1 cellular context compared by ENCODE assay signal in genomic region chr6:4522453-4522852, GRCh38.
TF ChIP-seq lines count a peak whose summit lies in the region.

No MANE protein-coding gene starts in this region.

TF ChIP-seq in IMR-90, 13 proteins besides CTCF, POLR2A, EP300 and RAD21:
- TF ChIP-seq MAZ (IDR thresholded peaks at IDR 0.05; ENCODE audit: borderline replicate concordance, low read depth, low read length) = no peak
- no peak for TF ChIP-seq NFE2L2 (IDR thresholded peaks at IDR 0.05; ENCODE audit: low read depth, low read length)
- no peak for TF ChIP-seq USF2 (IDR thresholded peaks at IDR 0.05; ENCODE audit: low read depth, low read length)
- no peak for TF ChIP-seq CHD1 (IDR thresholded peaks at IDR 0.05; ENCODE audit: low read depth, low read length)
- no peak for TF ChIP-seq SMC3 (IDR thresholded peaks at IDR 0.05; ENCODE audit: low read depth, low read length)
- TF ChIP-seq, protein P1, sequence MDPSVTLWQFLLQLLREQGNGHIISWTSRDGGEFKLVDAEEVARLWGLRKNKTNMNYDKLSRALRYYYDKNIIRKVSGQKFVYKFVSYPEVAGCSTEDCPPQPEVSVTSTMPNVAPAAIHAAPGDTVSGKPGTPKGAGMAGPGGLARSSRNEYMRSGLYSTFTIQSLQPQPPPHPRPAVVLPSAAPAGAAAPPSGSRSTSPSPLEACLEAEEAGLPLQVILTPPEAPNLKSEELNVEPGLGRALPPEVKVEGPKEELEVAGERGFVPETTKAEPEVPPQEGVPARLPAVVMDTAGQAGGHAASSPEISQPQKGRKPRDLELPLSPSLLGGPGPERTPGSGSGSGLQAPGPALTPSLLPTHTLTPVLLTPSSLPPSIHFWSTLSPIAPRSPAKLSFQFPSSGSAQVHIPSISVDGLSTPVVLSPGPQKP (IDR thresholded peaks at IDR 0.05; ENCODE audit: borderline replicate concordance, low read depth, low read length) = no peak
- TF ChIP-seq FOS (IDR thresholded peaks at IDR 0.05; ENCODE audit: low read depth, low read length) = no peak
- no peak for TF ChIP-seq CEBPB (IDR thresholded peaks at IDR 0.05; ENCODE audit: low read depth, low read length)
- TF ChIP-seq RCOR1 (IDR thresholded peaks at IDR 0.05; ENCODE audit: insufficient replicate concordance, low read length) = no peak
- no peak for TF ChIP-seq RFX5 (IDR thresholded peaks at IDR 0.05; ENCODE audit: low read depth, low read length)
- no peak for TF ChIP-seq MXI1 (IDR thresholded peaks at IDR 0.05; ENCODE audit: borderline replicate concordance, low read depth, low read length)
